ENCODE assay signal across 26 cellular contexts in the genomic region with DNA sequence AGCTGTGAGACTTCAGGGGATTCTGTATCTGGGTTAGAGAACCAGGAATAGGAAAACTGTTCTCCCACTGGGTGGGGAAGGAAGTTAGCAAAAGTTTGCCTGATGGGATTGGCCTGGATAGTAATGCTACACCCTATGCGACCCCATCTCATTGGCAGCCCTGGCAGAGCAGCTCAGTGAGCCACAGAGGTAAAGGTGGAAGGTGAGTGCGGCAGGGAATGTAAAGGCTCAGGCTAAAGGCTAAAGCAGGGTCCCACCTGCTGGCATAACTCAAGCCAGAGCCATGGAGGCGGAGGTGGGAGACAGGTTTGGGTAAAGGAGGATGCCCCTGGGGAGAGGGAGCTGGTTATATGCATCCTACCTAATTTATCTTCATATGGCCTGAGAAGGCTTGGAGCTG. TPM values are rescaled to one million over a fixed set of nuclear protein-coding genes. Genes with fewer than 3 reads are reported as not detected.
DNase-seq lines count a peak whose midpoint lies in the region; ATAC-seq and TF ChIP-seq lines count a peak whose summit lies in the region.
"Had no signal": no experiment of that assay in that cellular context is flagged by ENCODE, and none has a peak within 500 bp of the region (broad histone marks: within the 10 kb centered on the region; RNA-seq: fewer than 3 reads in every experiment).

No MANE protein-coding gene starts in this region.

- TF ChIP-seq CTCF in upper lobe of right lung (IDR thresholded peaks at IDR 0.05) (no peak), uterus (IDR thresholded peaks at IDR 0.05) (no peak), mesothelial cell of epicardium (IDR thresholded peaks at IDR 0.05; ENCODE audit: unreplicated experiment) (no peak), PC-9 (conservative IDR thresholded peaks at IDR 0.05) (no peak)

- H3K9me3 Mint-ChIP-seq in activated CD4-positive, alpha-beta T cell treated with anti-CD3 and anti-CD28 coated beads, Interleukin-2, amount 10 ng/mL, durations not matched to agents 24 days and 14 days = no peaks in the 10 kb centered on the region
- H3K9me3 Mint-ChIP-seq in activated CD4-positive, alpha-beta T cell treated with anti-CD3 and anti-CD28 coated beads, Interleukin-2, amount 10 ng/mL, durations not matched to agents 7 days and 5 days = no peaks in the 10 kb centered on the region
- H3K9me3 Mint-ChIP-seq in mesothelial cell of epicardium = no peaks in the 10 kb centered on the region
- H3K9me3 Mint-ChIP-seq: CD4-positive, alpha-beta T cell; CD8-positive, alpha-beta T cell had no signal

- no TSS peak for BruUV-seq in PC-9 (replicated peaks; lab: Mats Ljungman, UMichigan)

- H3K18ac ChIP-seq in neuronal stem cell (ENCODE audit: low read length) = no peak overlapping the region

- H4K91ac ChIP-seq in neuronal stem cell (ENCODE audit: low read depth, low read length, poor library complexity) = no peak overlapping the region

- H3K27me3 Mint-ChIP-seq in activated CD4-positive, alpha-beta T cell treated with anti-CD3 and anti-CD28 coated beads, Interleukin-2, amount 10 ng/mL, durations not matched to agents 24 days and 14 days = peaks cover 6% of the 10 kb centered on the region
- peaks cover 3% of the 10 kb centered on the region for H3K27me3 Mint-ChIP-seq in activated CD4-positive, alpha-beta T cell treated with anti-CD3 and anti-CD28 coated beads, Interleukin-2, amount 10 ng/mL, durations not matched to agents 7 days and 5 days
- peaks cover 4% of the 10 kb centered on the region for H3K27me3 Mint-ChIP-seq in mesothelial cell of epicardium (ENCODE audit: low read depth)
- H3K27me3 Mint-ChIP-seq: B cell; CD4-positive, alpha-beta T cell had no signal

- H3K4ac ChIP-seq in neuronal stem cell (ENCODE audit: low read length) = no peak overlapping the region

- ATAC-seq in upper lobe of right lung = no peak
- ATAC-seq: A549; CD8-positive, alpha-beta T cell; GM12878 had no signal

- H3K9me3 ChIP-seq in neuronal stem cell (replicated peaks in 1 of 2; ENCODE audit: control insufficient read depth in 2 of 2, insufficient read depth in 1 of 2, low read depth in 1 of 2, low read length in 2 of 2) (no peaks in the 10 kb centered on the region), upper lobe of right lung (no peaks in the 10 kb centered on the region), uterus (no peaks in the 10 kb centered on the region), PC-9 (ENCODE audit: insufficient read depth, low read depth) (no peaks in the 10 kb centered on the region)
- H3K9me3 ChIP-seq: A549; BLaER1 treated with 17β-estradiol and CSF1 and Interleukin-3, amounts not matched to agents 10 nM and 100 nM; Caco-2 had no signal

- no peak overlapping the region for H3K4me3 Mint-ChIP-seq in activated CD4-positive, alpha-beta T cell treated with anti-CD3 and anti-CD28 coated beads, Interleukin-2, amount 10 ng/mL, durations not matched to agents 24 days and 14 days
- no peak overlapping the region for H3K4me3 Mint-ChIP-seq in activated CD4-positive, alpha-beta T cell treated with anti-CD3 and anti-CD28 coated beads, Interleukin-2, amount 10 ng/mL, durations not matched to agents 7 days and 5 days
- no peak overlapping the region for H3K4me3 Mint-ChIP-seq in mesothelial cell of epicardium
- H3K4me3 Mint-ChIP-seq: B cell; CD4-positive, alpha-beta T cell; CD8-positive, alpha-beta T cell had no signal

- no peak overlapping the region for H2BK120ac ChIP-seq in neuronal stem cell (ENCODE audit: low read depth, low read length)

- WGBS in neuronal stem cell (ENCODE audit: extremely low coverage in 2 of 2, insufficient read length in 2 of 2, insufficient replicate concordance in 1 of 2), 2 donors = no CpG with 5 or more reads among the region's 3 CpGs

- no peak overlapping the region for H3K27ac Mint-ChIP-seq in activated CD4-positive, alpha-beta T cell treated with anti-CD3 and anti-CD28 coated beads, Interleukin-2, amount 10 ng/mL, durations not matched to agents 24 days and 14 days
- H3K27ac Mint-ChIP-seq in activated CD4-positive, alpha-beta T cell treated with anti-CD3 and anti-CD28 coated beads, Interleukin-2, amount 10 ng/mL, durations not matched to agents 7 days and 5 days = no peak overlapping the region
- H3K27ac Mint-ChIP-seq in mesothelial cell of epicardium = no peak overlapping the region
- H3K27ac Mint-ChIP-seq: B cell; CD4-positive, alpha-beta T cell; CD8-positive, alpha-beta T cell had no signal

- no peak overlapping the region for H3K23ac ChIP-seq in neuronal stem cell (ENCODE audit: low read depth, low read length, poor library complexity)

- TF ChIP-seq POLR2A in uterus (IDR thresholded peaks at IDR 0.05) = no peak

- intact Hi-C loops in activated CD4-positive, alpha-beta T cell treated with anti-CD3 and anti-CD28 coated beads, Interleukin-2, amount 10 ng/mL, durations not matched to agents 24 days and 14 days (cut with micrococcal nuclease) = no loop called here
- intact Hi-C loops in upper lobe of right lung (cut with DNase I) = no loop called here
- intact Hi-C loops in uterus (cut with DNase I; ENCODE audit: low total_unique reads) = no loop called here
- intact Hi-C loops in PC-9 (cut with micrococcal nuclease; ENCODE audit: unreplicated experiment) = no loop called here

- peak overlapping the region; percentile 54 for H3K9ac ChIP-seq in neuronal stem cell (ENCODE audit: low read depth, low read length, poor library complexity)

- no peak overlapping the region for H4K8ac ChIP-seq in neuronal stem cell (ENCODE audit: low read depth, low read length)

- no peak overlapping the region for H2BK15ac ChIP-seq in neuronal stem cell (ENCODE audit: low read length)

- H2BK12ac ChIP-seq in neuronal stem cell (ENCODE audit: low read length) = no peak overlapping the region

- H3K27me3 ChIP-seq in neuronal stem cell (ENCODE audit: control insufficient read depth in 3 of 3, insufficient read depth in 3 of 3, low read depth in 1 of 3, low read length in 3 of 3) (peaks cover 0 to 9% (median 0%) of the 10 kb centered on the region in 3 experiments), upper lobe of right lung (no peaks in the 10 kb centered on the region), uterus (no peaks in the 10 kb centered on the region), PC-9 (ENCODE audit: insufficient read depth, low read depth) (no peaks in the 10 kb centered on the region)

- H3K79me1 ChIP-seq in neuronal stem cell (ENCODE audit: low read depth, low read length) = no peaks in the 10 kb centered on the region

- no peak overlapping the region for H3K14ac ChIP-seq in neuronal stem cell (ENCODE audit: low read length)

- no peak overlapping the region for H3K4me3 ChIP-seq in neuronal stem cell (ENCODE audit: low read length in 2 of 2)
- H3K4me3 ChIP-seq in upper lobe of right lung = no peak overlapping the region
- no peak overlapping the region for H3K4me3 ChIP-seq in uterus
- H3K4me3 ChIP-seq in PC-9 = no peak overlapping the region
- H3K4me3 ChIP-seq: A549; BLaER1 treated with 17β-estradiol and CSF1 and Interleukin-3, amounts not matched to agents 10 nM and 100 nM; GM12878 had no signal

- H2BK5ac ChIP-seq in neuronal stem cell (ENCODE audit: low read length) = no peak overlapping the region

- CTCF ChIA-PET in activated CD4-positive, alpha-beta T cell treated with anti-CD3 and anti-CD28 coated beads, Interleukin-2, amount 10 ng/mL, durations not matched to agents 7 days and 5 days (lab: Charles Lee) = interaction anchor here (1.0 to 4.6 kb wide), 17 partner anchors 8 to 79 kb away, joined by 3 to 26 read pairs (median 5); a partner anchor contains a TSS
- CTCF ChIA-PET in PC-9 (lab: Charles Lee) = no interaction called here

- peaks cover 4% of the 10 kb centered on the region for H3K36me3 Mint-ChIP-seq in activated CD4-positive, alpha-beta T cell treated with anti-CD3 and anti-CD28 coated beads, Interleukin-2, amount 10 ng/mL, durations not matched to agents 24 days and 14 days (ENCODE audit: low read depth)
- H3K36me3 Mint-ChIP-seq in activated CD4-positive, alpha-beta T cell treated with anti-CD3 and anti-CD28 coated beads, Interleukin-2, amount 10 ng/mL, durations not matched to agents 7 days and 5 days (ENCODE audit: low read depth) = peaks cover 1% of the 10 kb centered on the region
- H3K36me3 Mint-ChIP-seq in mesothelial cell of epicardium = peaks cover 6% of the 10 kb centered on the region

- POLR2A ChIA-PET in activated CD4-positive, alpha-beta T cell treated with anti-CD3 and anti-CD28 coated beads, Interleukin-2, amount 10 ng/mL, durations not matched to agents 7 days and 5 days (lab: Charles Lee) = no interaction called here
- POLR2A ChIA-PET in PC-9 (lab: Charles Lee; ENCODE audit: unreplicated experiment) = interaction anchor here (0.5 kb wide), 1 partner anchor 18 kb away, joined by 5 read pairs; no protein-coding TSS in a partner anchor

- H3K4me1 ChIP-seq in neuronal stem cell (ENCODE audit: control insufficient read depth in 2 of 2, insufficient read depth in 1 of 2, low read depth in 1 of 2, low read length in 2 of 2) (peaks cover 5 to 6% of the 10 kb centered on the region in 2 donors), upper lobe of right lung (peaks cover 10% of the 10 kb centered on the region), uterus (peaks cover 0 to 6% of the 10 kb centered on the region in 2 donors), PC-9 (replicated peaks; ENCODE audit: insufficient read depth) (peaks cover 11% of the 10 kb centered on the region)

- peaks cover 10% of the 10 kb centered on the region for H3K4me1 Mint-ChIP-seq in activated CD4-positive, alpha-beta T cell treated with anti-CD3 and anti-CD28 coated beads, Interleukin-2, amount 10 ng/mL, durations not matched to agents 24 days and 14 days
- peaks cover 11% of the 10 kb centered on the region for H3K4me1 Mint-ChIP-seq in activated CD4-positive, alpha-beta T cell treated with anti-CD3 and anti-CD28 coated beads, Interleukin-2, amount 10 ng/mL, durations not matched to agents 7 days and 5 days
- H3K4me1 Mint-ChIP-seq in mesothelial cell of epicardium = peaks cover 7% of the 10 kb centered on the region

- H3K4me2 ChIP-seq in neuronal stem cell (ENCODE audit: insufficient read depth, low read length, poor library complexity, severe bottlenecking) = no peak overlapping the region
- no peak overlapping the region for H3K4me2 ChIP-seq in PC-9
- H3K4me2 ChIP-seq: A549; BLaER1 treated with 17β-estradiol and CSF1 and Interleukin-3, amounts not matched to agents 10 nM and 100 nM had no signal

- peak; percentile 53 for DNase-seq in activated CD4-positive, alpha-beta T cell treated with anti-CD3 and anti-CD28 coated beads, Interleukin-2, amount 10 ng/mL, durations not matched to agents 24 days and 14 days
- DNase-seq in activated CD4-positive, alpha-beta T cell treated with anti-CD3 and anti-CD28 coated beads, Interleukin-2, amount 10 ng/mL, durations not matched to agents 7 days and 5 days = no peak
- DNase-seq in iPS-NIHi7 (ENCODE audit: extremely low spot score) = peak; percentile 1
- no peak for DNase-seq in neuronal stem cell (ENCODE audit: low spot score)
- peak; percentile 25 for DNase-seq in upper lobe of right lung
- no peak for DNase-seq in uterus
- no peak for DNase-seq in mesothelial cell of epicardium (ENCODE audit: low spot score in 2 of 2, unreplicated experiment in 2 of 2)
- no peak for DNase-seq in PC-9
- DNase-seq: AML-193; Caco-2; Calu3; CD4-positive, alpha-beta T cell; CD8-positive, alpha-beta T cell; DMS 273 treated with DMSO at 0.1 percent for 48 hours; DMS153; DMS53; DMS79; DND-41; EL; GDM1 had no signal

- peaks cover 25% of the 10 kb centered on the region; the same call in 1 of the 2 replicates for H3F3A ChIP-seq in PC-9 (ENCODE audit: insufficient read depth, low read depth)

- peaks cover 0 to 1% of the 10 kb centered on the region in 2 donors for H3K36me3 ChIP-seq in neuronal stem cell (replicated peaks in 1 of 2; ENCODE audit: control insufficient read depth in 2 of 2, insufficient read depth in 2 of 2, low read length in 2 of 2)
- H3K36me3 ChIP-seq in upper lobe of right lung = no peaks in the 10 kb centered on the region
- H3K36me3 ChIP-seq in uterus = no peaks in the 10 kb centered on the region
- H3K36me3 ChIP-seq in PC-9 (ENCODE audit: low read depth) = no peaks in the 10 kb centered on the region

- H4K20me1 ChIP-seq in PC-9 (ENCODE audit: insufficient read depth) = no peaks in the 10 kb centered on the region
- H4K20me1 ChIP-seq: BLaER1 treated with 17β-estradiol and CSF1 and Interleukin-3, amounts not matched to agents 10 nM and 100 nM had no signal

- no peak overlapping the region for H2AFZ ChIP-seq in neuronal stem cell (ENCODE audit: low read length)
- no peak overlapping the region for H2AFZ ChIP-seq in PC-9

- no peaks in the 10 kb centered on the region for H3K9me2 ChIP-seq in PC-9 (ENCODE audit: insufficient read depth)

- H3K27ac ChIP-seq in neuronal stem cell (replicated peaks; ENCODE audit: low read length) = no peak overlapping the region
- no peak overlapping the region for H3K27ac ChIP-seq in upper lobe of right lung
- no peak overlapping the region for H3K27ac ChIP-seq in uterus
- H3K27ac ChIP-seq in PC-9 = no peak overlapping the region
- H3K27ac ChIP-seq: 22Rv1; A549; BLaER1 treated with 17β-estradiol and CSF1 and Interleukin-3, amounts not matched to agents 10 nM and 100 nM; C4-2B had no signal

- no peak overlapping the region for H2AK5ac ChIP-seq in neuronal stem cell (ENCODE audit: low read depth, low read length)

- peaks cover 30% of the 10 kb centered on the region for H3K79me2 ChIP-seq in PC-9 (ENCODE audit: low read depth)

RNA-seq across cellular contexts. Expression of a gene that starts 18.7 kb away (rescaled TPM):
- 7.1 and 8.1 TPM in 2 replicates for total RNA-seq in activated CD4-positive, alpha-beta T cell treated with anti-CD3 and anti-CD28 coated beads, Interleukin-2, amount 10 ng/mL, durations not matched to agents 24 days and 14 days
- total RNA-seq in activated CD4-positive, alpha-beta T cell treated with anti-CD3 and anti-CD28 coated beads, Interleukin-2, amount 10 ng/mL, durations not matched to agents 7 days and 5 days = 1 to 10 TPM; 8.2 to 9.6 TPM
- polyA plus RNA-seq in neuronal stem cell (2013, experiment 1 of 2) = 28.5 TPM
- polyA plus RNA-seq in neuronal stem cell (2013, experiment 2 of 2) = 34.0 TPM
- 36.4 TPM for total RNA-seq in upper lobe of right lung
- total RNA-seq in uterus = 10 to 100 TPM in 3 of 4 donors, 1 to 10 TPM in 1; 7.7 to 48.8 (median 19.1) TPM
- 50.4 to 59.0 TPM (median 55.4 TPM) in 3 replicates for total RNA-seq in mesothelial cell of epicardium
- total RNA-seq in PC-9 (2021) = 97.8 and 124 TPM in 2 replicates

RNA-seq across cellular contexts. Expression of a gene that starts 31.3 kb away (rescaled TPM):
- total RNA-seq in activated CD4-positive, alpha-beta T cell treated with anti-CD3 and anti-CD28 coated beads, Interleukin-2, amount 10 ng/mL, durations not matched to agents 24 days and 14 days = 36.0 and 36.4 TPM in 2 replicates
- total RNA-seq in activated CD4-positive, alpha-beta T cell treated with anti-CD3 and anti-CD28 coated beads, Interleukin-2, amount 10 ng/mL, durations not matched to agents 7 days and 5 days = 10 to 100 TPM; 52.7 to 53.7 TPM
- polyA plus RNA-seq in neuronal stem cell (2013, experiment 1 of 2) = 11.9 TPM
- polyA plus RNA-seq in neuronal stem cell (2013, experiment 2 of 2) = 10.9 TPM
- total RNA-seq in upper lobe of right lung = 69.3 TPM
- 10 to 100 TPM in 3 of 4 donors, 1 to 10 TPM in 1; 8.7 to 65.6 (median 31.3) TPM for total RNA-seq in uterus
- 32.0 to 37.9 TPM (median 32.2 TPM) in 3 replicates for total RNA-seq in mesothelial cell of epicardium
- 67.1 and 83.7 TPM in 2 replicates for total RNA-seq in PC-9 (2021)

RNA-seq across cellular contexts. Expression of a gene that starts 32.9 kb away (rescaled TPM):
- total RNA-seq in activated CD4-positive, alpha-beta T cell treated with anti-CD3 and anti-CD28 coated beads, Interleukin-2, amount 10 ng/mL, durations not matched to agents 24 days and 14 days = 114 and 124 TPM in 2 replicates
- 100 to 1,000 TPM; 135 to 194 TPM for total RNA-seq in activated CD4-positive, alpha-beta T cell treated with anti-CD3 and anti-CD28 coated beads, Interleukin-2, amount 10 ng/mL, durations not matched to agents 7 days and 5 days
- 23.9 TPM for polyA plus RNA-seq in neuronal stem cell (2013, experiment 1 of 2)
- polyA plus RNA-seq in neuronal stem cell (2013, experiment 2 of 2) = 22.5 TPM
- 59.4 TPM for total RNA-seq in upper lobe of right lung
- total RNA-seq in uterus = 10 to 100 TPM in 3 of 4 donors, 1 to 10 TPM in 1; 7.4 to 63.7 (median 22.5) TPM
- total RNA-seq in mesothelial cell of epicardium = 71.3 to 78.5 TPM (median 76.5 TPM) in 3 replicates
- 79.6 and 93.2 TPM in 2 replicates for total RNA-seq in PC-9 (2021)

RNA-seq across cellular contexts. Expression of a gene that starts 51.3 kb away (rescaled TPM):
- 0.63 and 0.66 TPM in 2 replicates for total RNA-seq in activated CD4-positive, alpha-beta T cell treated with anti-CD3 and anti-CD28 coated beads, Interleukin-2, amount 10 ng/mL, durations not matched to agents 24 days and 14 days
- total RNA-seq in activated CD4-positive, alpha-beta T cell treated with anti-CD3 and anti-CD28 coated beads, Interleukin-2, amount 10 ng/mL, durations not matched to agents 7 days and 5 days = under 1 TPM; 0.10 to 0.17 TPM
- 3.4 TPM for polyA plus RNA-seq in neuronal stem cell (2013, experiment 1 of 2)
- polyA plus RNA-seq in neuronal stem cell (2013, experiment 2 of 2) = 3.3 TPM
- 4.0 TPM for total RNA-seq in upper lobe of right lung
- total RNA-seq in uterus = 10 to 100 TPM in 1 of 4 donors, 1 to 10 TPM in 2, under 1 TPM in 1; 0.77 to 19.3 (median 7.4) TPM
- 5.9 to 6.3 TPM (median 6.1 TPM) in 3 replicates for total RNA-seq in mesothelial cell of epicardium
- 15.9 and 17.0 TPM in 2 replicates for total RNA-seq in PC-9 (2021)

RNA-seq across cellular contexts. Expression of a gene that starts 55.8 kb away (rescaled TPM):
- total RNA-seq in activated CD4-positive, alpha-beta T cell treated with anti-CD3 and anti-CD28 coated beads, Interleukin-2, amount 10 ng/mL, durations not matched to agents 24 days and 14 days = 244 and 248 TPM in 2 replicates
- total RNA-seq in activated CD4-positive, alpha-beta T cell treated with anti-CD3 and anti-CD28 coated beads, Interleukin-2, amount 10 ng/mL, durations not matched to agents 7 days and 5 days = 100 to 1,000 TPM; 306 to 324 TPM
- polyA plus RNA-seq in neuronal stem cell (2013, experiment 1 of 2) = 33.4 TPM
- polyA plus RNA-seq in neuronal stem cell (2013, experiment 2 of 2) = 33.1 TPM
- total RNA-seq in upper lobe of right lung (98.4 TPM), uterus (10 to 100 TPM; 25.0 to 93.8 (median 64.2) TPM), mesothelial cell of epicardium (46.4 to 48.4 TPM (median 46.5 TPM) in 3 replicates), PC-9 (2021) (76.7 and 102 TPM in 2 replicates)

Comparison
In these comparisons a context has a peak if more than half of its experiments do, and no peak if none do; other contexts are left out.
1. DNase-seq: peak in activated CD4-positive, alpha-beta T cell treated with anti-CD3 and anti-CD28 coated beads, Interleukin-2, amount 10 ng/mL, durations not matched to agents 24 days and 14 days (single experiment), iPS-NIHi7 (single experiment) and upper lobe of right lung (single experiment); none in activated CD4-positive, alpha-beta T cell treated with anti-CD3 and anti-CD28 coated beads, Interleukin-2, amount 10 ng/mL, durations not matched to agents 7 days and 5 days (single experiment), neuronal stem cell (single experiment), uterus (0 of 2), mesothelial cell of epicardium (0 of 2) and PC-9 (0 of 2).